In genomic region chr3:38136272-38136806, GRCh38 we compare ENCODE assay signal across 8 cellular contexts. TPM values are rescaled to one million over a fixed set of nuclear protein-coding genes. Genes with fewer than 3 reads are reported as not detected.
DNase-seq lines count a peak whose midpoint lies in the region; ATAC-seq and TF ChIP-seq lines count a peak whose summit lies in the region.

No MANE protein-coding gene starts in this region.

- H3K36me3 ChIP-seq in ovary: no peaks in the 10 kb centered on the region

- no peak for TF ChIP-seq EP300 in ovary (IDR thresholded peaks at IDR 0.05)

- no peaks in the 10 kb centered on the region for H3K27me3 ChIP-seq in ovary

- intact Hi-C loops in ovary (cut with DNase I): loop anchor here in 2 of 4 donors (2.0 to 10.0 kb wide), 3 partner anchors 28 to 211 kb away; partner anchors contain the start of genes OXSR1 (in 1 of the 2) and XYLB (in 1 of the 2)

- H3K27ac ChIP-seq in VCaP: peak overlapping the region; percentile 86
- peak overlapping the region; percentile 39 to 61 for H3K27ac ChIP-seq in ovary

- no peaks in the 10 kb centered on the region for H3K9me3 ChIP-seq in ovary

- H3K4me1 ChIP-seq in ovary (ENCODE audit: insufficient read depth): peaks cover 21% of the 10 kb centered on the region

- DNase-seq in stimulated activated CD4-positive, alpha-beta T cell treated with anti-CD3 and anti-CD28 coated beads, Interleukin-15, amount 100 ng/mL, for 24 hours: peak; percentile 40
- no peak for DNase-seq in stimulated activated CD4-positive, alpha-beta T cell treated with anti-CD3 and anti-CD28 coated beads, Interleukin-12 subunit alpha, Interleukin-12 subunit beta, amount 100 ng/mL, for 4 hours
- DNase-seq in fibroblast of pulmonary artery (ENCODE audit: low read depth) (peak; percentile 40), ovary (peak; percentile 51 to 68 (median 65)), cerebellar nuclear complex (lab: John Stamatoyannopoulos, UW) (no peak)
- DNase-seq in NK-92 treated with Interleukin-12 subunit alpha and Interleukin-12 subunit beta, amount 100 ng/mL, for 24 hours (lab: John Stamatoyannopoulos, UW): no peak

- TF ChIP-seq CTCF in VCaP (conservative IDR thresholded peaks at IDR 0.05) (no peak), fibroblast of pulmonary artery (IDR thresholded peaks at IDR 0.05; ENCODE audit: low read length, missing control alignments) (no peak), ovary (IDR thresholded peaks at IDR 0.05) (peak in 1 of 3 donors; percentile 15)

- TF ChIP-seq POLR2A in ovary (IDR thresholded peaks at IDR 0.05): no peak

- peak overlapping the region; percentile 83 for H3K4me3 ChIP-seq in fibroblast of pulmonary artery (replicated peaks; ENCODE audit: low read depth, low read length)
- H3K4me3 ChIP-seq in ovary: peak overlapping the region; percentile 96

- 0 to 1% (median 1%) methylated on average over 26 to 28 of the region's 28 CpGs for WGBS in ovary, 3 donors

- no peak for ATAC-seq in HG02973 (IDR thresholded peaks at IDR 0.05; ENCODE audit: unreplicated experiment)

RNA-seq across cellular contexts. Expression of gene ACAA1, which starts 0.6 kb away (rescaled TPM):
- 10 to 100 TPM; 27.1 to 50.4 (median 44.9) TPM for total RNA-seq in ovary
- polyA plus RNA-seq in ovary: 10 to 100 TPM; 41.3 to 42.7 TPM

RNA-seq across cellular contexts. Expression of gene MYD88, which starts 2.1 kb away (rescaled TPM):
- 10 to 100 TPM; 12.8 to 32.5 (median 24.0) TPM for total RNA-seq in ovary
- 10 to 100 TPM; 19.1 to 58.9 TPM for polyA plus RNA-seq in ovary

RNA-seq across cellular contexts. Expression of gene OXSR1, which starts 29.0 kb away (rescaled TPM):
- total RNA-seq in ovary: 10 to 100 TPM; 17.0 to 41.1 (median 29.4) TPM
- polyA plus RNA-seq in ovary: 10 to 100 TPM; 12.4 to 24.9 TPM

Comparison
In these comparisons a context has a peak if more than half of its experiments do, and no peak if none do; other contexts are left out.
1. DNase-seq: peak in stimulated activated CD4-positive, alpha-beta T cell treated with anti-CD3 and anti-CD28 coated beads, Interleukin-15, amount 100 ng/mL, for 24 hours (single experiment), fibroblast of pulmonary artery (single experiment) and ovary (5 of 5); none in stimulated activated CD4-positive, alpha-beta T cell treated with anti-CD3 and anti-CD28 coated beads, Interleukin-12 subunit alpha, Interleukin-12 subunit beta, amount 100 ng/mL, for 4 hours (single experiment), cerebellar nuclear complex (0 of 2) and NK-92 treated with Interleukin-12 subunit alpha and Interleukin-12 subunit beta, amount 100 ng/mL, for 24 hours (single experiment).